In genomic region chr9:99057665-99058625, GRCh38 we compare ENCODE assay signal across 1 cellular context.
TF ChIP-seq lines count a peak whose summit lies in the region.

No MANE protein-coding gene starts in this region.

TF ChIP-seq in K562, 482 proteins besides CTCF, POLR2A, EP300 and RAD21 (continued from another document and continues in another):
- TF ChIP-seq BHLHE40 (IDR thresholded peaks at IDR 0.05; ENCODE audit: low read length) = peak; percentile 5; the same call in 1 of the 2 replicates
- 0 out of 4 replicates have a peak, but pooled peaks of 1 of the 2 experiments have one; percentile 72 for TF ChIP-seq ZMIZ1 (IDR thresholded peaks at IDR 0.05; ENCODE audit: low read depth in 2 of 2, low read length in 2 of 2)
- peak; percentile 91 for TF ChIP-seq KLF16 (IDR thresholded peaks at IDR 0.05)
- TF ChIP-seq SMAD4 (CRISPR knock-in tag; conservative IDR thresholded peaks at IDR 0.05) = peak; percentile 87
- TF ChIP-seq RNF2 (IDR thresholded peaks at IDR 0.05) = peak; percentile 98
- TF ChIP-seq MLLT1 (IDR thresholded peaks at IDR 0.05) = peak in 1 of 2 experiments; percentile 90; a peak in 2 of 4 replicates
- TF ChIP-seq FOXK2 (conservative IDR thresholded peaks at IDR 0.05 in 1 of 2, IDR thresholded peaks at IDR 0.05 in 1 of 2; ENCODE audit: low read depth in 2 of 2) = 0 out of 4 replicates have a peak, but pooled peaks have one; percentile 15 to 27
- peak; percentile 98 for TF ChIP-seq ETV5 (CRISPR knock-in tag; IDR thresholded peaks at IDR 0.05; ENCODE audit: low read depth)
- peak; percentile 28; the same call in 1 of the 2 replicates for TF ChIP-seq KLF1 (tag; IDR thresholded peaks at IDR 0.05)
- TF ChIP-seq ZNF280A (IDR thresholded peaks at IDR 0.05; ENCODE audit: low read depth, partially characterized antibody) = no peak
- peak; percentile 78 for TF ChIP-seq STAT5A (IDR thresholded peaks at IDR 0.05; ENCODE audit: borderline replicate concordance, low read length)
- TF ChIP-seq NEUROD1 (IDR thresholded peaks at IDR 0.05; ENCODE audit: borderline replicate concordance, low read depth, low read length, partially characterized antibody) = peak; percentile 12
- no peak for TF ChIP-seq ZNF780A (CRISPR knock-in tag; IDR thresholded peaks at IDR 0.05)
- peak; percentile 86 for TF ChIP-seq SMARCE1 (IDR thresholded peaks at IDR 0.05)
- TF ChIP-seq ZNF175 (CRISPR knock-in tag; IDR thresholded peaks at IDR 0.05; ENCODE audit: low read depth) = peak; percentile 86
- TF ChIP-seq ZNF589 (CRISPR knock-in tag; IDR thresholded peaks at IDR 0.05; ENCODE audit: low read depth) = peak; percentile 77
- TF ChIP-seq ATF4 (CRISPR knock-in tag; IDR thresholded peaks at IDR 0.05) = 0 out of 2 replicates have a peak, but pooled peaks have one; percentile 24
- TF ChIP-seq HDAC2 (IDR thresholded peaks at IDR 0.05) = 0 out of 2 replicates have a peak, but pooled peaks have one; percentile 43
- no peak for TF ChIP-seq PHTF2 (CRISPR knock-in tag; IDR thresholded peaks at IDR 0.05)
- no peak for TF ChIP-seq FOS (IDR thresholded peaks at IDR 0.05; ENCODE audit: extremely low read depth, insufficient read length)
- no peak; the same call in 1 of the 2 replicates for TF ChIP-seq MGA (IDR thresholded peaks at IDR 0.05)
- peak; percentile 96 for TF ChIP-seq TFAP4 (CRISPR knock-in tag; IDR thresholded peaks at IDR 0.05; ENCODE audit: borderline replicate concordance)
- 0 out of 2 replicates have a peak, but pooled peaks have one; percentile 20 for TF ChIP-seq RREB1 (CRISPR knock-in tag; IDR thresholded peaks at IDR 0.05)
- no peak for TF ChIP-seq LARP7 (IDR thresholded peaks at IDR 0.05)
- TF ChIP-seq ARID1B (IDR thresholded peaks at IDR 0.05) = peak; percentile 91
